1 cellular context compared by ENCODE assay signal in the genomic region with DNA sequence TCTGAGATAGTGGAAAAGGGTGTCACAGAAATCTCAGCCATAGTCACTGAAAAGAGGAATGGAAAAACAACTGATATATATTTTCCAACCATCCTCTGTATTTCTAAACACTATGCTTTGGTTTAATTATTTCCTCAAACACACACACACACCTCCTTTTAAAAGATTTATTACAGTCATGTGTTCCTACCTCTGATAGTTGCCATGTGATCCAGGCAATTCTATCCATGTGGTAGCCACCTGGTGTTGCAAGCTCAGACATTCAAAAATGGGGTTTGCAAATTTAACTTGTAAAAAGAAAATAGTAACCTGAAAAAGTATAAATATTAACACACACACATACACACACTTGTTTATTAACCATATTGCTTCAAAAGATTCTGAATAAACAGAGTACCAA.
TF ChIP-seq lines count a peak whose summit lies in the region.

No MANE protein-coding gene starts in this region.

TF ChIP-seq in SK-N-SH treated with all-trans-retinoic acid at 6 μM for 48 hours, 23 proteins besides CTCF, POLR2A, EP300 and RAD21 (continued from another document):
- TF ChIP-seq POU6F1 (CRISPR knock-in tag; IDR thresholded peaks at IDR 0.05; ENCODE audit: borderline replicate concordance, low read depth) = no peak
- no peak for TF ChIP-seq RARB (CRISPR knock-in tag; IDR thresholded peaks at IDR 0.05)
- no peak for TF ChIP-seq ZNF70 (CRISPR knock-in tag; IDR thresholded peaks at IDR 0.05)
- TF ChIP-seq ZFP3 (CRISPR knock-in tag; IDR thresholded peaks at IDR 0.05) = no peak
- TF ChIP-seq, protein P1, sequence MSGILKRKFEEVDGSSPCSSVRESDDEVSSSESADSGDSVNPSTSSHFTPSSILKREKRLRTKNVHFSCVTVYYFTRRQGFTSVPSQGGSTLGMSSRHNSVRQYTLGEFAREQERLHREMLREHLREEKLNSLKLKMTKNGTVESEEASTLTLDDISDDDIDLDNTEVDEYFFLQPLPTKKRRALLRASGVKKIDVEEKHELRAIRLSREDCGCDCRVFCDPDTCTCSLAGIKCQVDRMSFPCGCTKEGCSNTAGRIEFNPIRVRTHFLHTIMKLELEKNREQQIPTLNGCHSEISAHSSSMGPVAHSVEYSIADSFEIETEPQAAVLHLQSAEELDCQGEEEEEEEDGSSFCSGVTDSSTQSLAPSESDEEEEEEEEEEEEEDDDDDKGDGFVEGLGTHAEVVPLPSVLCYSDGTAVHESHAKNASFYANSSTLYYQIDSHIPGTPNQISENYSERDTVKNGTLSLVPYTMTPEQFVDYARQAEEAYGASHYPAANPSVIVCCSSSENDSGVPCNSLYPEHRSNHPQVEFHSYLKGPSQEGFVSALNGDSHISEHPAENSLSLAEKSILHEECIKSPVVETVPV (CRISPR knock-in tag; IDR thresholded peaks at IDR 0.05) = no peak
- TF ChIP-seq BACH2 (CRISPR knock-in tag; IDR thresholded peaks at IDR 0.05; ENCODE audit: borderline replicate concordance) = no peak
- no peak for TF ChIP-seq ISL1 (CRISPR knock-in tag; IDR thresholded peaks at IDR 0.05)
- TF ChIP-seq PATZ1 (CRISPR knock-in tag; IDR thresholded peaks at IDR 0.05; ENCODE audit: borderline replicate concordance) = no peak
- TF ChIP-seq, protein P2, sequence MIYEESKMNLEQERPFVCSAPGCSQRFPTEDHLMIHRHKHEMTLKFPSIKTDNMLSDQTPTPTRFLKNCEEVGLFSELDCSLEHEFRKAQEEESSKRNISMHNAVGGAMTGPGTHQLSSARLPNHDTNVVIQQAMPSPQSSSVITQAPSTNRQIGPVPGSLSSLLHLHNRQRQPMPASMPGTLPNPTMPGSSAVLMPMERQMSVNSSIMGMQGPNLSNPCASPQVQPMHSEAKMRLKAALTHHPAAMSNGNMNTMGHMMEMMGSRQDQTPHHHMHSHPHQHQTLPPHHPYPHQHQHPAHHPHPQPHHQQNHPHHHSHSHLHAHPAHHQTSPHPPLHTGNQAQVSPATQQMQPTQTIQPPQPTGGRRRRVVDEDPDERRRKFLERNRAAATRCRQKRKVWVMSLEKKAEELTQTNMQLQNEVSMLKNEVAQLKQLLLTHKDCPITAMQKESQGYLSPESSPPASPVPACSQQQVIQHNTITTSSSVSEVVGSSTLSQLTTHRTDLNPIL (CRISPR knock-in tag; IDR thresholded peaks at IDR 0.05; ENCODE audit: low read depth) = no peak
- no peak for TF ChIP-seq GLIS3 (CRISPR knock-in tag; IDR thresholded peaks at IDR 0.05)
- no peak for TF ChIP-seq SNAI2 (CRISPR knock-in tag; IDR thresholded peaks at IDR 0.05)
- no peak for TF ChIP-seq TCF4 (CRISPR knock-in tag; IDR thresholded peaks at IDR 0.05; ENCODE audit: borderline replicate concordance)
- TF ChIP-seq ZFP30 (CRISPR knock-in tag; IDR thresholded peaks at IDR 0.05) = no peak
